8 cellular contexts compared by ENCODE assay signal in genomic region chr16:89720520-89720858, GRCh38. TPM values are rescaled to one million over a fixed set of nuclear protein-coding genes. Genes with fewer than 3 reads are reported as not detected.
DNase-seq lines count a peak whose midpoint lies in the region; ATAC-seq and TF ChIP-seq lines count a peak whose summit lies in the region.

No MANE protein-coding gene starts in this region.

- H3K27ac ChIP-seq in ACC112 (ENCODE audit: low read depth, low read length) = peak overlapping the region; percentile 85

- POLR2A ChIA-PET in GM10248 (lab: Yijun Ruan, JAX) = no interaction called here

- peaks cover 5% of the 10 kb centered on the region; the same call in 1 of the 2 replicates for H3K36me3 ChIP-seq in ACC112 (ENCODE audit: insufficient read depth, low read length)

- no peaks in the 10 kb centered on the region for H3K27me3 ChIP-seq in ACC112 (ENCODE audit: insufficient read depth, low read length)

- ATAC-seq in GM18868 (IDR thresholded peaks at IDR 0.05; ENCODE audit: unreplicated experiment) (peak; percentile 12), HG03159 (IDR thresholded peaks at IDR 0.05; ENCODE audit: unreplicated experiment) (peak; percentile 11), left ventricle myocardium superior (peak; percentile 43), sciatic nerve (peak; percentile 7)

- H3K4me3 Mint-ChIP-seq in activated T-helper 2 cell treated with anti-CD3 and anti-CD28 coated beads, Interferon-gamma antibody, Interleukin-2, Interleukin-4, amounts not matched to agents 10 μg/mL and 5 μg/mL and 100 μg/mL, durations not matched to agents 14 hours and 24 hours and 36 hours (ENCODE audit: low read depth) = peak overlapping the region; percentile 68

- H3K4me1 Mint-ChIP-seq in activated T-helper 2 cell treated with anti-CD3 and anti-CD28 coated beads, Interferon-gamma antibody, Interleukin-2, Interleukin-4, amounts not matched to agents 10 μg/mL and 5 μg/mL and 100 μg/mL, durations not matched to agents 14 hours and 24 hours and 36 hours (ENCODE audit: low read depth) = peaks cover 33% of the 10 kb centered on the region

- H3K4me1 ChIP-seq in ACC112 (ENCODE audit: control insufficient read depth, insufficient read depth, low read length, unreplicated experiment) = peaks cover 38% of the 10 kb centered on the region

- H3K9me3 Mint-ChIP-seq in activated T-helper 2 cell treated with anti-CD3 and anti-CD28 coated beads, Interferon-gamma antibody, Interleukin-2, Interleukin-4, amounts not matched to agents 10 μg/mL and 5 μg/mL and 100 μg/mL, durations not matched to agents 14 hours and 24 hours and 36 hours = no peaks in the 10 kb centered on the region

- H3K36me3 Mint-ChIP-seq in activated T-helper 2 cell treated with anti-CD3 and anti-CD28 coated beads, Interferon-gamma antibody, Interleukin-2, Interleukin-4, amounts not matched to agents 10 μg/mL and 5 μg/mL and 100 μg/mL, durations not matched to agents 14 hours and 24 hours and 36 hours (ENCODE audit: low read depth) = peaks cover 39% of the 10 kb centered on the region

- H3K27ac Mint-ChIP-seq in activated T-helper 2 cell treated with anti-CD3 and anti-CD28 coated beads, Interferon-gamma antibody, Interleukin-2, Interleukin-4, amounts not matched to agents 10 μg/mL and 5 μg/mL and 100 μg/mL, durations not matched to agents 14 hours and 24 hours and 36 hours = peak overlapping the region; percentile 79

- peak overlapping the region; percentile 51 for H2AFZ ChIP-seq in ACC112 (ENCODE audit: low read length, unreplicated experiment)

- intact Hi-C loops in activated T-helper 2 cell treated with anti-CD3 and anti-CD28 coated beads, Interferon-gamma antibody, Interleukin-2, Interleukin-4, amounts not matched to agents 10 μg/mL and 5 μg/mL and 100 μg/mL, durations not matched to agents 14 hours and 24 hours and 36 hours (cut with micrococcal nuclease) = loop anchor here (2.0 to 5.0 kb wide), 4 partner anchors 16 to 362 kb away; no protein-coding TSS in a partner anchor
- intact Hi-C loops in left ventricle myocardium superior (cut with micrococcal nuclease) (no loop called here), sciatic nerve (cut with DNase I) (no loop called here)

- TF ChIP-seq CTCF in GM10248 (IDR thresholded peaks at IDR 0.05; ENCODE audit: control extremely low read depth, extremely low read depth, low read depth, missing control alignments) = no peak

- DNase-seq in activated T-helper 2 cell treated with anti-CD3 and anti-CD28 coated beads, Interferon-gamma antibody, Interleukin-2, Interleukin-4, amounts not matched to agents 10 μg/mL and 5 μg/mL and 100 μg/mL, durations not matched to agents 14 hours and 24 hours and 36 hours (ENCODE audit: low spot score) = no peak
- peak; percentile 78 for DNase-seq in left ventricle myocardium superior
- DNase-seq in sciatic nerve (ENCODE audit: low spot score) = no peak
- no peak for DNase-seq in GM10248 (ENCODE audit: extremely low spot score)
- DNase-seq in HCEC 1CT = no peak

- no peaks in the 10 kb centered on the region for H3K27me3 Mint-ChIP-seq in activated T-helper 2 cell treated with anti-CD3 and anti-CD28 coated beads, Interferon-gamma antibody, Interleukin-2, Interleukin-4, amounts not matched to agents 10 μg/mL and 5 μg/mL and 100 μg/mL, durations not matched to agents 14 hours and 24 hours and 36 hours (ENCODE audit: low read depth)

- CTCF ChIA-PET in GM10248 (lab: Yijun Ruan, JAX) = interaction anchor here (1.6 to 2.0 kb wide), 2 partner anchors 15 to 20 kb away, joined by 8 read pairs; partner anchors contain the start of gene SPATA2L

- H3K79me2 ChIP-seq in ACC112 (ENCODE audit: control insufficient read depth, insufficient read depth, low read length, unreplicated experiment) = peaks cover 36% of the 10 kb centered on the region

- H3K4me3 ChIP-seq in ACC112 (ENCODE audit: low read depth, low read length) = peak overlapping the region; percentile 84

RNA-seq across cellular contexts. Expression of gene VPS9D1, which starts 0.2 kb away (rescaled TPM):
- total RNA-seq in activated T-helper 2 cell treated with anti-CD3 and anti-CD28 coated beads, Interferon-gamma antibody, Interleukin-2, Interleukin-4, amounts not matched to agents 10 μg/mL and 5 μg/mL and 100 μg/mL, durations not matched to agents 14 hours and 24 hours and 36 hours = 4.6 and 4.8 TPM in 2 replicates
- total RNA-seq in left ventricle myocardium superior = 13.7 TPM
- total RNA-seq in sciatic nerve = 14.2 TPM

RNA-seq across cellular contexts. Expression of gene ZNF276, which starts 0.8 kb away (rescaled TPM):
- total RNA-seq in activated T-helper 2 cell treated with anti-CD3 and anti-CD28 coated beads, Interferon-gamma antibody, Interleukin-2, Interleukin-4, amounts not matched to agents 10 μg/mL and 5 μg/mL and 100 μg/mL, durations not matched to agents 14 hours and 24 hours and 36 hours = 34.4 and 35.5 TPM in 2 replicates
- total RNA-seq in left ventricle myocardium superior (12.2 TPM), sciatic nerve (39.8 TPM)

RNA-seq across cellular contexts. Expression of gene SPATA2L, which starts 19.0 kb away (rescaled TPM):
- total RNA-seq in activated T-helper 2 cell treated with anti-CD3 and anti-CD28 coated beads, Interferon-gamma antibody, Interleukin-2, Interleukin-4, amounts not matched to agents 10 μg/mL and 5 μg/mL and 100 μg/mL, durations not matched to agents 14 hours and 24 hours and 36 hours = 10.9 and 12.9 TPM in 2 replicates
- total RNA-seq in left ventricle myocardium superior = 2.3 TPM
- total RNA-seq in sciatic nerve = 10.6 TPM

RNA-seq across cellular contexts. Expression of gene CDK10, which starts 34.0 kb away (rescaled TPM):
- total RNA-seq in activated T-helper 2 cell treated with anti-CD3 and anti-CD28 coated beads, Interferon-gamma antibody, Interleukin-2, Interleukin-4, amounts not matched to agents 10 μg/mL and 5 μg/mL and 100 μg/mL, durations not matched to agents 14 hours and 24 hours and 36 hours = 95.5 and 103 TPM in 2 replicates
- total RNA-seq in left ventricle myocardium superior (23.6 TPM), sciatic nerve (58.8 TPM)
